Comparison of ENCODE assay signal across 2 cellular contexts in genomic region chr18:10086458-10086857, GRCh38.
TF ChIP-seq lines count a peak whose summit lies in the region.

No MANE protein-coding gene starts in this region.

TF ChIP-seq in A549, 52 proteins besides CTCF, POLR2A, EP300 and RAD21:
- TF ChIP-seq ESRRA (IDR thresholded peaks at IDR 0.05; ENCODE audit: borderline replicate concordance, low read length) (no peak), PHF8 (IDR thresholded peaks at IDR 0.05; ENCODE audit: borderline replicate concordance, low read depth) (no peak), ZC3H11A (IDR thresholded peaks at IDR 0.05) (no peak), MAFK (IDR thresholded peaks at IDR 0.05; ENCODE audit: partially characterized antibody) (no peak), KDM1A (IDR thresholded peaks at IDR 0.05; ENCODE audit: low read depth) (no peak), RCOR1 (IDR thresholded peaks at IDR 0.05; ENCODE audit: low read depth, low read length) (no peak), ZFP36 (IDR thresholded peaks at IDR 0.05; ENCODE audit: borderline replicate concordance, partially characterized antibody) (no peak), ZSCAN20 (CRISPR knock-in tag; IDR thresholded peaks at IDR 0.05) (no peak), BCL3 (IDR thresholded peaks at IDR 0.05) (no peak), CBX8 (IDR thresholded peaks at IDR 0.05) (no peak), SREBF2 (IDR thresholded peaks at IDR 0.05) (no peak), HMGXB4 (CRISPR knock-in tag; IDR thresholded peaks at IDR 0.05; ENCODE audit: borderline replicate concordance) (no peak), FOSL2 (IDR thresholded peaks at IDR 0.05) (no peak), FOSL2 (CRISPR knock-in tag; IDR thresholded peaks at IDR 0.05) (no peak), HEYL (CRISPR knock-in tag; IDR thresholded peaks at IDR 0.05) (no peak), KDM5A (IDR thresholded peaks at IDR 0.05) (no peak), HES2 (IDR thresholded peaks at IDR 0.05) (no peak), EHMT2 (IDR thresholded peaks at IDR 0.05; ENCODE audit: low read depth) (no peak), ZNF302 (CRISPR knock-in tag; IDR thresholded peaks at IDR 0.05) (no peak), HOXA7 (CRISPR knock-in tag; IDR thresholded peaks at IDR 0.05) (no peak), TP53 (CRISPR knock-in tag; IDR thresholded peaks at IDR 0.05) (no peak)

TF ChIP-seq in IMR-90, 13 proteins besides CTCF, POLR2A, EP300 and RAD21:
- TF ChIP-seq MXI1 (IDR thresholded peaks at IDR 0.05; ENCODE audit: borderline replicate concordance, low read depth, low read length) (no peak), USF2 (IDR thresholded peaks at IDR 0.05; ENCODE audit: low read depth, low read length) (no peak), RFX5 (IDR thresholded peaks at IDR 0.05; ENCODE audit: low read depth, low read length) (no peak), NFE2L2 (IDR thresholded peaks at IDR 0.05; ENCODE audit: low read depth, low read length) (no peak), SMC3 (IDR thresholded peaks at IDR 0.05; ENCODE audit: low read depth, low read length) (no peak), ELK1 (IDR thresholded peaks at IDR 0.05; ENCODE audit: borderline replicate concordance, low read depth, low read length) (no peak), RCOR1 (IDR thresholded peaks at IDR 0.05; ENCODE audit: insufficient replicate concordance, low read length) (no peak), CHD1 (IDR thresholded peaks at IDR 0.05; ENCODE audit: low read depth, low read length) (no peak), MAZ (IDR thresholded peaks at IDR 0.05; ENCODE audit: borderline replicate concordance, low read depth, low read length) (no peak), MAFK (IDR thresholded peaks at IDR 0.05; ENCODE audit: low read depth, low read length) (no peak), CEBPB (IDR thresholded peaks at IDR 0.05; ENCODE audit: low read depth, low read length) (no peak), BHLHE40 (IDR thresholded peaks at IDR 0.05; ENCODE audit: low read depth, low read length) (no peak), FOS (IDR thresholded peaks at IDR 0.05; ENCODE audit: low read depth, low read length) (no peak)
TF ChIP-seq in IMR-90: peak in this region for 0.
